ENCODE assay signal across 8 cellular contexts in genomic region chr7:128904381-128905197, GRCh38. TPM values are rescaled to one million over a fixed set of nuclear protein-coding genes. Genes with fewer than 3 reads are reported as not detected.
A peak's percentile ranks its signal among the peaks of the same experiment; 100 is the strongest.
DNase-seq lines count a peak whose midpoint lies in the region; ATAC-seq, FAIRE-seq and TF ChIP-seq lines count a peak whose summit lies in the region.

No MANE protein-coding gene starts in this region.

- no peak for ATAC-seq in GM21367 (IDR thresholded peaks at IDR 0.05; ENCODE audit: unreplicated experiment)

- H3K79me2 ChIP-seq in KMS-11 (ENCODE audit: insufficient read depth, low read depth) = no peaks in the 10 kb centered on the region
- no peaks in the 10 kb centered on the region for H3K79me2 ChIP-seq in endothelial cell of umbilical vein (ENCODE audit: control insufficient read depth, insufficient read depth, low read length)

- BruUV-seq in endothelial cell of umbilical vein (replicated peaks; lab: Mats Ljungman, UMichigan) = no TSS peak

- peak; percentile 85 for FAIRE-seq in endothelial cell of umbilical vein (lab: Jason Lieb, UNC)

- H4K20me1 ChIP-seq in KMS-11 (ENCODE audit: insufficient read depth) = no peaks in the 10 kb centered on the region
- no peaks in the 10 kb centered on the region for H4K20me1 ChIP-seq in endothelial cell of umbilical vein (replicated peaks; ENCODE audit: control insufficient read depth, extremely low read depth, insufficient read depth, low read length)

- dilution Hi-C loops in endothelial cell of umbilical vein (cut with MboI; ENCODE audit: extremely low pct_ligation_motif_present, low sequenced_read_pairs) = no loop called here

- peaks cover 8% of the 10 kb centered on the region for H3K4me1 ChIP-seq in KMS-11 (ENCODE audit: low read depth, poor library complexity, severe bottlenecking)
- H3K4me1 ChIP-seq in endothelial cell of umbilical vein (ENCODE audit: control insufficient read depth, extremely low read depth, insufficient read depth, low read length) = no peaks in the 10 kb centered on the region

- intact Hi-C loops in endothelial cell of umbilical vein (cut with micrococcal nuclease) = loop anchor here (1.0 to 2.0 kb wide), 3 partner anchors 43 to 306 kb away; no protein-coding TSS in a partner anchor

- H3K4me2 ChIP-seq in KMS-11 = no peak overlapping the region
- no peak overlapping the region for H3K4me2 ChIP-seq in endothelial cell of umbilical vein (ENCODE audit: insufficient read depth, low read length)

- H2AFZ ChIP-seq in KMS-11 (ENCODE audit: low read depth) (peak overlapping the region; percentile 81), endothelial cell of umbilical vein (ENCODE audit: low read depth, low read length) (no peak overlapping the region)

- TF ChIP-seq POLR2A in endothelial cell of umbilical vein (IDR thresholded peaks at IDR 0.05; ENCODE audit: low read depth, low read length) = no peak

- no peaks in the 10 kb centered on the region for H3K36me3 ChIP-seq in KMS-11 (ENCODE audit: insufficient read depth)
- H3K36me3 ChIP-seq in endothelial cell of umbilical vein (ENCODE audit: control insufficient read depth in 2 of 2, extremely low read depth in 1 of 2, insufficient read depth in 2 of 2, low read length in 2 of 2) = no peaks in the 10 kb centered on the region

- peak; percentile 52 for DNase-seq in AG10803 (ENCODE audit: low read depth)
- peak; percentile 86 for DNase-seq in GM10248 (ENCODE audit: extremely low spot score)
- DNase-seq in SHP77 (lab: John Stamatoyannopoulos, UW) = peak; percentile 20 to 47
- peak; percentile 53 for DNase-seq in endothelial cell of umbilical vein (ENCODE audit: low read depth, low spot score)
- peak; percentile 75 for DNase-seq in myocyte (ENCODE audit: low read depth)
- DNase-seq in activated CD8-positive, alpha-beta memory T cell treated with anti-CD3 and anti-CD28 coated beads, Interleukin-2, amount 50 U/mL, for 48 hours = no peak

- H3K4me3 ChIP-seq in AG10803 (ENCODE audit: low read length) = no peak overlapping the region
- H3K4me3 ChIP-seq in KMS-11 (IDR thresholded peaks at IDR 0.05; ENCODE audit: insufficient read depth, low read depth, low read length) = no peak overlapping the region
- H3K4me3 ChIP-seq in endothelial cell of umbilical vein (replicated peaks in 1 of 3; ENCODE audit: insufficient read depth in 1 of 3, low read depth in 1 of 3, low read length in 3 of 3) = no peak overlapping the region

- H3K9ac ChIP-seq in KMS-11 (no peak overlapping the region), endothelial cell of umbilical vein (replicated peaks; ENCODE audit: extremely low read depth, insufficient read depth, low read length) (no peak overlapping the region)

- CTCF ChIA-PET in GM10248 (lab: Yijun Ruan, JAX) (interaction anchor here (0.6 to 5.6 kb wide), 14 partner anchors 11 to 366 kb away, joined by 3 to 28 read pairs (median 3); no protein-coding TSS in a partner anchor), endothelial cell of umbilical vein (lab: Charles Lee) (interaction anchor here (1.0 to 2.6 kb wide), 4 partner anchors 185 to 305 kb away, joined by 3 to 47 read pairs (median 6); no protein-coding TSS in a partner anchor)

- TF ChIP-seq CTCF in AG10803 (conservative IDR thresholded peaks at IDR 0.05; ENCODE audit: low read length) (peak; percentile 72), GM10248 (IDR thresholded peaks at IDR 0.05; ENCODE audit: control extremely low read depth, extremely low read depth, low read depth, missing control alignments) (peak; percentile 62), KMS-11 (conservative IDR thresholded peaks at IDR 0.05; ENCODE audit: low read depth, low read length) (peak; percentile 96), endothelial cell of umbilical vein (IDR thresholded peaks at IDR 0.05; ENCODE audit: extremely low read depth in 1 of 2, insufficient read depth in 1 of 2, low read depth in 1 of 2, low read length in 2 of 2) (peak; percentile 48 to 54)

- H3K27ac ChIP-seq in KMS-11 = no peak overlapping the region
- H3K27ac ChIP-seq in endothelial cell of umbilical vein (ENCODE audit: insufficient read depth, low read depth, low read length) = no peak overlapping the region

- no peaks in the 10 kb centered on the region for H3K9me3 ChIP-seq in endothelial cell of umbilical vein (replicated peaks; ENCODE audit: control insufficient read depth, insufficient read depth, low read length)

- peaks cover 8% of the 10 kb centered on the region; the same call in 1 of the 2 replicates for H3K27me3 ChIP-seq in KMS-11 (ENCODE audit: insufficient read depth, low read depth)
- peaks cover 11% of the 10 kb centered on the region in 2 experiments for H3K27me3 ChIP-seq in endothelial cell of umbilical vein (ENCODE audit: control insufficient read depth in 2 of 2, insufficient read depth in 2 of 2, low read length in 2 of 2)

- POLR2A ChIA-PET in GM10248 (lab: Yijun Ruan, JAX) (no interaction called here), endothelial cell of umbilical vein (lab: Charles Lee) (no interaction called here)

- H3K9me1 ChIP-seq in endothelial cell of umbilical vein (replicated peaks; ENCODE audit: control insufficient read depth, extremely low read depth, insufficient read depth, low read length) = no peaks in the 10 kb centered on the region

TF ChIP-seq in endothelial cell of umbilical vein, 7 proteins besides CTCF, POLR2A, EP300 and RAD21:
- TF ChIP-seq FOS (IDR thresholded peaks at IDR 0.05; ENCODE audit: borderline replicate concordance, insufficient read depth, low read length) (no peak), JUN (IDR thresholded peaks at IDR 0.05; ENCODE audit: borderline replicate concordance, insufficient read depth, insufficient read length, low read depth) (no peak)

RNA-seq across cellular contexts. Expression of gene KCP, which starts 5.9 kb away (rescaled TPM):
- not detected in 2 replicates for total RNA-seq in endothelial cell of umbilical vein
- polyA plus RNA-seq in endothelial cell of umbilical vein = 0.03 TPM in 1 of 2 replicates, not detected in the other
- polyA plus RNA-seq in endothelial cell of umbilical vein (2011; cell fraction: cytosol; rRNA removed) = not detected in 2 replicates
- 0.04 TPM in 1 of 2 replicates, not detected in the other for polyA plus RNA-seq in endothelial cell of umbilical vein (2011; cell fraction: nucleus; rRNA removed)
- polyA plus RNA-seq in endothelial cell of umbilical vein (2012) = not detected in 2 replicates
- not detected in 2 replicates for polyA minus RNA-seq in endothelial cell of umbilical vein
- polyA minus RNA-seq in endothelial cell of umbilical vein (2011; cell fraction: cytosol; rRNA and poly(A)+ RNA removed) = not detected
- polyA minus RNA-seq in endothelial cell of umbilical vein (2011; cell fraction: nucleus; rRNA and poly(A)+ RNA removed) = not detected in 2 replicates
- 0.19 and 0.42 TPM in 2 replicates for total RNA-seq in myocyte
- 0.57 TPM for polyA plus RNA-seq in myocyte (2012)

RNA-seq across cellular contexts. Expression of gene IRF5, which starts 33.1 kb away (rescaled TPM):
- total RNA-seq in endothelial cell of umbilical vein = 0.31 and 1.5 TPM in 2 replicates
- polyA plus RNA-seq in endothelial cell of umbilical vein = 0.36 and 0.46 TPM in 2 replicates
- 0.20 and 0.25 TPM in 2 replicates for polyA plus RNA-seq in endothelial cell of umbilical vein (2011; cell fraction: cytosol; rRNA removed)
- polyA plus RNA-seq in endothelial cell of umbilical vein (2011; cell fraction: nucleus; rRNA removed) = 0.69 and 0.96 TPM in 2 replicates
- 0.30 and 0.33 TPM in 2 replicates for polyA plus RNA-seq in endothelial cell of umbilical vein (2012)
- 0.32 and 0.49 TPM in 2 replicates for polyA minus RNA-seq in endothelial cell of umbilical vein
- polyA minus RNA-seq in endothelial cell of umbilical vein (2011; cell fraction: cytosol; rRNA and poly(A)+ RNA removed) = not detected
- 0.38 and 0.63 TPM in 2 replicates for polyA minus RNA-seq in endothelial cell of umbilical vein (2011; cell fraction: nucleus; rRNA and poly(A)+ RNA removed)
- 0.26 and 0.40 TPM in 2 replicates for total RNA-seq in myocyte
- 0.37 TPM for polyA plus RNA-seq in myocyte (2012)

RNA-seq across cellular contexts. Expression of gene ATP6V1F, which starts 41.9 kb away (rescaled TPM):
- total RNA-seq in endothelial cell of umbilical vein (141 and 156 TPM in 2 replicates), myocyte (172 and 222 TPM in 2 replicates)
- polyA plus RNA-seq in endothelial cell of umbilical vein = 360 and 501 TPM in 2 replicates
- polyA plus RNA-seq in endothelial cell of umbilical vein (2011; cell fraction: cytosol; rRNA removed) = 321 and 337 TPM in 2 replicates
- polyA plus RNA-seq in endothelial cell of umbilical vein (2011; cell fraction: nucleus; rRNA removed) = 73.5 and 88.9 TPM in 2 replicates
- 282 and 303 TPM in 2 replicates for polyA plus RNA-seq in endothelial cell of umbilical vein (2012)
- 61.5 and 62.5 TPM in 2 replicates for polyA minus RNA-seq in endothelial cell of umbilical vein
- 34.7 TPM for polyA minus RNA-seq in endothelial cell of umbilical vein (2011; cell fraction: cytosol; rRNA and poly(A)+ RNA removed)
- 9.6 and 17.0 TPM in 2 replicates for polyA minus RNA-seq in endothelial cell of umbilical vein (2011; cell fraction: nucleus; rRNA and poly(A)+ RNA removed)
- 468 TPM for polyA plus RNA-seq in myocyte (2012)
